ENCODE assay signal across 30 cellular contexts in genomic region chr4:169029947-169030346, GRCh38.
"Had no signal": no experiment of that assay in that cellular context is flagged by ENCODE, and none has a peak within 500 bp of the region (broad histone marks: within the 10 kb centered on the region; RNA-seq: fewer than 3 reads in every experiment).

No MANE protein-coding gene starts in this region.

- H3K4me1 Mint-ChIP-seq: activated CD4-positive, alpha-beta T cell treated with anti-CD3 and anti-CD28 coated beads for 36 hours; activated CD4-positive, alpha-beta T cell treated with anti-CD3 and anti-CD28 coated beads, Interleukin-2, amount 10 ng/mL, durations not matched to agents 24 days and 14 days; activated CD8-positive, alpha-beta memory T cell treated with anti-CD3 and anti-CD28 coated beads, Interleukin-2, amount 10 ng/mL, durations not matched to agents 7 days and 5 days had no signal

- H3K36me3 Mint-ChIP-seq: activated CD4-positive, alpha-beta memory T cell treated with anti-CD3 and anti-CD28 coated beads for 36 hours; activated CD8-positive, alpha-beta memory T cell treated with anti-CD3 and anti-CD28 coated beads, Interleukin-2, amount 10 ng/mL, durations not matched to agents 7 days and 5 days; activated naive CD8-positive, alpha-beta T cell had no signal

- H3K4me3 Mint-ChIP-seq: activated CD4-positive, alpha-beta memory T cell treated with anti-CD3 and anti-CD28 coated beads for 36 hours; activated CD4-positive, alpha-beta T cell treated with anti-CD3 and anti-CD28 coated beads for 36 hours; activated CD4-positive, alpha-beta T cell treated with anti-CD3 and anti-CD28 coated beads, Interleukin-2, amount 10 ng/mL, durations not matched to agents 24 days and 14 days; activated CD8-positive, alpha-beta memory T cell treated with anti-CD3 and anti-CD28 coated beads, Interleukin-2, amount 10 ng/mL, durations not matched to agents 7 days and 5 days; activated CD8-positive, alpha-beta T cell treated with anti-CD3 and anti-CD28 coated beads, Interleukin-2, amount 10 ng/mL, durations not matched to agents 7 days and 5 days; activated naive CD8-positive, alpha-beta T cell; activated T-cell treated with anti-CD3 and anti-CD28 coated beads, Interleukin-2, amount 50 U/mL, for 72 hours; effector memory CD8-positive, alpha-beta T cell; T-helper 2 cell treated with Interferon-gamma antibody and Interleukin-4, amounts not matched to agents 5 μg/mL and 100 μg/mL, for 36 hours had no signal

- H3K4me1 ChIP-seq: body of pancreas, gastrocnemius medialis had no signal

- H3K27me3 ChIP-seq: body of pancreas, esophagus muscularis mucosa, foreskin keratinocyte, heart left ventricle had no signal

- H3K27ac Mint-ChIP-seq: activated CD4-positive, alpha-beta memory T cell treated with anti-CD3 and anti-CD28 coated beads for 36 hours; activated CD4-positive, alpha-beta T cell treated with anti-CD3 and anti-CD28 coated beads for 36 hours; activated CD4-positive, alpha-beta T cell treated with anti-CD3 and anti-CD28 coated beads, Interleukin-2, amount 10 ng/mL, durations not matched to agents 24 days and 14 days; activated CD8-positive, alpha-beta memory T cell treated with anti-CD3 and anti-CD28 coated beads, Interleukin-2, amount 10 ng/mL, durations not matched to agents 7 days and 5 days; activated CD8-positive, alpha-beta T cell treated with anti-CD3 and anti-CD28 coated beads, Interleukin-2, amount 10 ng/mL, durations not matched to agents 7 days and 5 days; activated naive CD8-positive, alpha-beta T cell; activated T-cell treated with anti-CD3 and anti-CD28 coated beads, Interleukin-2, amount 50 U/mL, for 72 hours; effector memory CD8-positive, alpha-beta T cell; T-helper 2 cell treated with Interferon-gamma antibody and Interleukin-4, amounts not matched to agents 5 μg/mL and 100 μg/mL, for 36 hours had no signal

- H3K36me3 ChIP-seq: esophagus muscularis mucosa, gastrocnemius medialis, heart left ventricle, WERI-Rb-1 had no signal

- H3K9me3 ChIP-seq: body of pancreas, esophagus muscularis mucosa, gastrocnemius medialis had no signal

- H3K9me3 Mint-ChIP-seq: activated CD4-positive, alpha-beta memory T cell treated with anti-CD3 and anti-CD28 coated beads for 36 hours; activated CD4-positive, alpha-beta T cell treated with anti-CD3 and anti-CD28 coated beads, Interleukin-2, amount 10 ng/mL, durations not matched to agents 24 days and 14 days; activated T-cell treated with anti-CD3 and anti-CD28 coated beads, Interleukin-2, amount 50 U/mL, for 72 hours; effector memory CD8-positive, alpha-beta T cell; T-helper 2 cell treated with Interferon-gamma antibody and Interleukin-4, amounts not matched to agents 5 μg/mL and 100 μg/mL, for 36 hours had no signal

- H3K27ac ChIP-seq: body of pancreas, esophagus muscularis mucosa, WERI-Rb-1 had no signal

- H3K4me3 ChIP-seq: body of pancreas, esophagus muscularis mucosa, gastrocnemius medialis, heart left ventricle had no signal

- ATAC-seq: activated CD4-positive, alpha-beta T cell treated with anti-CD3 and anti-CD28 coated beads for 36 hours; activated CD8-positive, alpha-beta memory T cell treated with anti-CD3 and anti-CD28 coated beads, Interleukin-2, amount 10 ng/mL, durations not matched to agents 7 days and 5 days; activated CD8-positive, alpha-beta T cell treated with anti-CD3 and anti-CD28 coated beads, Interleukin-2, amount 10 ng/mL, durations not matched to agents 7 days and 5 days; activated T-cell treated with anti-CD3 and anti-CD28 coated beads, Interleukin-2, amount 50 U/mL, for 72 hours; body of pancreas; effector memory CD8-positive, alpha-beta T cell; gastrocnemius medialis; heart left ventricle had no signal

- DNase-seq: activated CD4-positive, alpha-beta memory T cell treated with anti-CD3 and anti-CD28 coated beads for 36 hours; activated CD4-positive, alpha-beta T cell treated with anti-CD3 and anti-CD28 coated beads for 36 hours; activated CD4-positive, alpha-beta T cell treated with anti-CD3 and anti-CD28 coated beads, Interleukin-2, amount 10 ng/mL, durations not matched to agents 24 days and 14 days; activated CD4-positive, CD25-positive, alpha-beta regulatory T cell; activated CD4-positive, CD25-positive, alpha-beta regulatory T cell treated with anti-CD3 and anti-CD28 coated beads, Interleukin-2, amount 50 U/mL, for 72 hours; activated CD8-positive, alpha-beta memory T cell treated with anti-CD3 and anti-CD28 coated beads, Interleukin-2, amount 10 ng/mL, durations not matched to agents 7 days and 5 days; activated CD8-positive, alpha-beta memory T cell treated with anti-CD3 and anti-CD28 coated beads, Interleukin-2, amount 50 U/mL, for 4 hours; activated CD8-positive, alpha-beta T cell treated with anti-CD3 and anti-CD28 coated beads, Interleukin-2, amount 10 ng/mL, durations not matched to agents 7 days and 5 days; activated gamma-delta T cell treated with Interleukin-2 at 50 U/mL for 16 hours; activated naive CD4-positive, alpha-beta T cell treated with anti-CD3 and anti-CD28 coated beads, Interleukin-2, amount 50 U/mL, for 16 hours; activated naive CD4-positive, alpha-beta T cell treated with Interleukin-2 at 50 U/mL for 16 hours; activated T-cell treated with anti-CD3 and anti-CD28 coated beads, Interleukin-2, amount 50 U/mL, for 1 hour; activated T-cell treated with anti-CD3 and anti-CD28 coated beads, Interleukin-2, amount 50 U/mL, for 72 hours; amniotic stem cell; anterior cingulate cortex; body of pancreas; caudate nucleus; cortex of kidney; effector CD4-positive, alpha-beta T cell; effector memory CD8-positive, alpha-beta T cell; erythroblast; gastrocnemius medialis; glutamatergic neuron; heart left ventricle; T1000; WERI-Rb-1 had no signal
